Comparison of ENCODE assay signal across 9 cellular contexts in genomic region chr16:8453359-8453758, GRCh38.
"Had no signal": no experiment of that assay in that cellular context is flagged by ENCODE, and none has a peak within 500 bp of the region (broad histone marks: within the 10 kb centered on the region; RNA-seq: fewer than 3 reads in every experiment).

No MANE protein-coding gene starts in this region.

- H3K9ac ChIP-seq: GM23248 had no signal

- H2AFZ ChIP-seq: GM23248, GM23338 had no signal

- H3K4me1 ChIP-seq: HAP-1 had no signal

- H3K4me2 ChIP-seq: GM23338 had no signal

- DNase-seq: GM23248, GOT3, H7, H9, HCEC 1CT, HFFc6 had no signal

- H3K9me3 ChIP-seq: HAP-1 had no signal

- H3K27ac ChIP-seq: GM23248 had no signal

- H3K36me3 ChIP-seq: HAP-1 had no signal

- H3K4me3 ChIP-seq: GM23248, GM23338, HAP-1 had no signal

- ATAC-seq: GM23338, HCT116 had no signal
